ENCODE assay signal across 14 cellular contexts in the genomic region with DNA sequence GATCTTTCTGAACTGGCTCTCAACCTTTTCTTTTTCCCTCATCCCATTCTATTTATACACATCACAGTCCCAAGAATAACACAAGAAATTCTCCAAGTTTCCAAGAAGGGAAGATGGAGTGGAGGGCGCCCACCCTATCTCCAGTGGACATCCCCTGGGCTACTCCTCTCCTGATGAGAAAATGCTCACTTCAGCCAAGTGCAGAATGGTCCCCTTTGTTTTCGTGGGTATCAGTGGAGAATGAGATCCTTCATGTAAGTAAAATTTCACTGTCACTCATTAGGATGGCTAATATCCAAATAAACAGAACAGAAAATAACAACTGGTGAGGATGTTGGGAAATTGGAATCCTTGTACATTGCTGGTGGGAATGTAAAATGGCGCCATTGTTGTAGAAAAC.
"Had no signal": no experiment of that assay in that cellular context is flagged by ENCODE, and none has a peak within 500 bp of the region (broad histone marks: within the 10 kb centered on the region; RNA-seq: fewer than 3 reads in every experiment).

No MANE protein-coding gene starts in this region.

- H3K4me1 ChIP-seq: pancreas, upper lobe of right lung had no signal

- H3K27ac Mint-ChIP-seq: activated CD8-positive, alpha-beta T cell treated with anti-CD3 and anti-CD28 coated beads, Interleukin-2, amount 10 ng/mL, durations not matched to agents 7 days and 5 days; activated naive CD8-positive, alpha-beta T cell treated with anti-CD3 and anti-CD28 coated beads, Interleukin-2, amount 50 U/mL, for 24 hours; effector memory CD8-positive, alpha-beta T cell; memory B cell; nephron progenitor cell; T-helper 1 cell treated with Interleukin-12 subunit alpha and Interleukin-12 subunit beta and Interleukin-4 antibody, amounts not matched to agents 30 μg/mL and 1 μg/mL, for 36 hours; WTC11 had no signal

- ATAC-seq: activated CD8-positive, alpha-beta T cell treated with anti-CD3 and anti-CD28 coated beads, Interleukin-2, amount 10 ng/mL, durations not matched to agents 7 days and 5 days; activated naive CD8-positive, alpha-beta T cell treated with anti-CD3 and anti-CD28 coated beads, Interleukin-2, amount 50 U/mL, for 24 hours; effector memory CD8-positive, alpha-beta T cell; left colon; pancreas; SK-N-SH treated with all-trans-retinoic acid at 6 μM for 48 hours; stimulated activated memory B cell treated with anti-CD40 and anti-IgM and Interleukin-4, amounts not matched to agents 10 μg/mL and 1 μg/mL and 100 μg/mL, for 72 hours; upper lobe of right lung; WTC11 had no signal

- H3K27ac ChIP-seq: pancreas, upper lobe of right lung had no signal

- DNase-seq: activated CD4-positive, alpha-beta T cell treated with anti-CD3 and anti-CD28 coated beads for 48 hours; activated CD8-positive, alpha-beta memory T cell treated with anti-CD3 and anti-CD28 coated beads, Interleukin-2, amount 50 U/mL, for 48 hours; activated CD8-positive, alpha-beta T cell treated with anti-CD3 and anti-CD28 coated beads, Interleukin-2, amount 10 ng/mL, durations not matched to agents 7 days and 5 days; activated naive CD8-positive, alpha-beta T cell treated with anti-CD3 and anti-CD28 coated beads, Interleukin-2, amount 50 U/mL, for 24 hours; effector memory CD8-positive, alpha-beta T cell; left colon; nephron progenitor cell; pancreas; upper lobe of right lung had no signal

- H3K36me3 ChIP-seq: pancreas, upper lobe of right lung had no signal

- FAIRE-seq: pancreas had no signal

- H3K4me3 ChIP-seq: pancreas, upper lobe of right lung had no signal

- H3K36me3 Mint-ChIP-seq: WTC11 had no signal

- H3K9me3 ChIP-seq: pancreas, upper lobe of right lung had no signal

- H3K9me3 Mint-ChIP-seq: effector memory CD8-positive, alpha-beta T cell; nephron progenitor cell had no signal

- H3K27me3 ChIP-seq: pancreas, upper lobe of right lung had no signal
